8 cellular contexts compared by ENCODE assay signal in the genomic region with DNA sequence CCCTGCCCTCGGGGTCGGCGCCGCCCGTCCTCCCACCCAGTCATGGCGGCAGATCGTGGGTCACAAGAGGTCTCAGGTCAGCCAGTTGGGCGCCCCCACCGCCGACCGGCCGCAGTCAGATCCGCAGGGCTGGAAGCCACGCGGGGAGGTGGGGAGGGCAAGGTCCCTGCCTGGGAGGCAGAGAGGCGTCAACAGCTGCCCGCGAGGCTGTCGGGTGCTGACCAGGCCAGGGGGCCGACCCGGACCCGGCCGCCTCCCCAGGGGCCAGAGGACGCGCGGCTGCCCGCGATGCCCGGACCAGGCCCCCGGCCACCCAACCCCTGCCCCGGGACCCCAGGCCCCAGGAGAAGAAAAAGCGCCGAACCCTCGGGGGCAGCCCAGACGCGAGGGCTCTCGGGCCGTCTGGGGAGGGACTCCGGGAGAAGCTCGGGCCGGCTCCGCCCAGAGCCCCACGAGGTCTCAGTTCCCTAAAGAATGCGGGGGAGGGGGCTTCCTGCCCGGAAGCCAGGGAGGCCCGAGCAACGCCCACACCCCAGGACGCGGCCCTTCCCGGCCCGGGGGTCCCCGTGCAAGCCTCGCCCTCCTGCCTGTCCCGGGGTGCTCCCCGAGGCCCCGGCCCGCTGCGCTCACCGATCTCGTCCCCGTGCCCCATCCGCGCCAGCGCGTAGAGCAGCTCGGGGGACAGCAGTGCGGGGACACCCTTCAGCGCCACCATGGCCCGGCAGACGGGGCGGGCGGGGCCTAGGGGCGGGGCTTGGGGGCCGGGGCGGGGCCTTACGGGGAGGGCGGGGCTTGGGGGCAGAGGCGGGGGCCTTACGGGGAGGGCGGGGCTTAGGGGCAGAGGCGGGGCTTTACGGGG. TPM values are rescaled to one million over a fixed set of nuclear protein-coding genes. Genes with fewer than 3 reads are reported as not detected.
DNase-seq lines count a peak whose midpoint lies in the region; ATAC-seq, FAIRE-seq and TF ChIP-seq lines count a peak whose summit lies in the region.

A gene with protein sequence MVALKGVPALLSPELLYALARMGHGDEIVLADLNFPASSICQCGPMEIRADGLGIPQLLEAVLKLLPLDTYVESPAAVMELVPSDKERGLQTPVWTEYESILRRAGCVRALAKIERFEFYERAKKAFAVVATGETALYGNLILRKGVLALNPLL (minus strand): TSS at position 727 of the 859 bp plus-strand sequence. CDS start 12 bp downstream, at position 715.

- H3K79me2 ChIP-seq in PC-3 (ENCODE audit: low read length) = no peaks in the 10 kb centered on the region

- H3K4me3 ChIP-seq in PC-3 (ENCODE audit: low read length) (peak within 1 kb of the TSS; percentile 65), gastroesophageal sphincter (peak within 1 kb of the TSS; percentile 45 to 69), pancreas (peak within 1 kb of the TSS; percentile 39 to 63 (median 46))

- no peak for FAIRE-seq in pancreas (lab: Jason Lieb, UNC)

- H4K20me1 ChIP-seq in PC-3 (ENCODE audit: low read length) = no peaks in the 10 kb centered on the region

- H3K27me3 Mint-ChIP-seq in activated T-helper 2 cell treated with anti-CD3 and anti-CD28 coated beads, Interferon-gamma antibody, Interleukin-2, Interleukin-4, amounts not matched to agents 10 μg/mL and 5 μg/mL and 100 μg/mL, durations not matched to agents 14 hours and 24 hours and 36 hours (ENCODE audit: low read depth) = no peaks in the 10 kb centered on the region

- H3K27ac ChIP-seq in PC-3 (ENCODE audit: low read length) (no peak within 1 kb of the TSS), gastroesophageal sphincter (peak within 1 kb of the TSS in 3 of 4 donors; percentile 62 to 76 (median 66)), pancreas (peak within 1 kb of the TSS in 2 of 4 donors; percentile 32 to 46)

- TF ChIP-seq POLR2A in gastroesophageal sphincter (IDR thresholded peaks at IDR 0.05) = peak in 1 of 2 donors; percentile 27

- no peaks in the 10 kb centered on the region for H3K9me2 ChIP-seq in PC-3 (replicated peaks; ENCODE audit: low read length)

- H3K4me3 Mint-ChIP-seq in activated T-helper 2 cell treated with anti-CD3 and anti-CD28 coated beads, Interferon-gamma antibody, Interleukin-2, Interleukin-4, amounts not matched to agents 10 μg/mL and 5 μg/mL and 100 μg/mL, durations not matched to agents 14 hours and 24 hours and 36 hours (ENCODE audit: low read depth) = peak within 1 kb of the TSS; percentile 78

- H3K27me3 ChIP-seq in PC-3 (ENCODE audit: low read length) (no peaks in the 10 kb centered on the region), gastroesophageal sphincter (peaks cover 42% of the 10 kb centered on the region), pancreas (no peaks in the 10 kb centered on the region)

- CTCF ChIA-PET in PC-3 (lab: Charles Lee) = no interaction called here

- H3K9ac ChIP-seq in PC-3 (ENCODE audit: low read length) = peak within 1 kb of the TSS; percentile 69

- TF ChIP-seq CTCF in PC-3 (conservative IDR thresholded peaks at IDR 0.05; ENCODE audit: low read depth, low read length) (no peak), gastroesophageal sphincter (IDR thresholded peaks at IDR 0.05) (no peak), pancreas (IDR thresholded peaks at IDR 0.05) (no peak)

- no CpG with 5 or more reads among the region's 82 CpGs for WGBS in gastroesophageal sphincter (ENCODE audit: low coverage in 1 of 2), 2 donors
- WGBS in pancreas, 2 donors = 6 to 10% methylated on average over 72 to 82 of the region's 82 CpGs

- 0 out of 2 replicates have a peak, but pooled peaks cover 4% of the 10 kb centered on the region for H3K4me1 ChIP-seq in PC-3 (ENCODE audit: insufficient read depth, low read length)
- peaks cover 0 to 24% (median 11%) of the 10 kb centered on the region in 3 donors for H3K4me1 ChIP-seq in gastroesophageal sphincter
- H3K4me1 ChIP-seq in pancreas = peaks cover 10 to 20% (median 10%) of the 10 kb centered on the region in 3 donors

- BruUV-seq in PC-3 (replicated peaks; lab: Mats Ljungman, UMichigan) = no TSS peak

- POLR2A ChIA-PET in PC-3 (lab: Charles Lee; ENCODE audit: unreplicated experiment) = no interaction called here

- peak; percentile 65 for ATAC-seq in HG03025 (IDR thresholded peaks at IDR 0.05; ENCODE audit: low FRiP score, unreplicated experiment)
- ATAC-seq in PC-3 = peak; percentile 61
- ATAC-seq in gastroesophageal sphincter = peak; percentile 60
- peak; percentile 51 to 76 (median 70) for ATAC-seq in pancreas

- H3F3A ChIP-seq in PC-3 (ENCODE audit: low read length, unreplicated experiment) = no peaks in the 10 kb centered on the region

- H3K9me3 Mint-ChIP-seq in activated T-helper 2 cell treated with anti-CD3 and anti-CD28 coated beads, Interferon-gamma antibody, Interleukin-2, Interleukin-4, amounts not matched to agents 10 μg/mL and 5 μg/mL and 100 μg/mL, durations not matched to agents 14 hours and 24 hours and 36 hours = no peaks in the 10 kb centered on the region

- H3K36me3 Mint-ChIP-seq in activated T-helper 2 cell treated with anti-CD3 and anti-CD28 coated beads, Interferon-gamma antibody, Interleukin-2, Interleukin-4, amounts not matched to agents 10 μg/mL and 5 μg/mL and 100 μg/mL, durations not matched to agents 14 hours and 24 hours and 36 hours (ENCODE audit: low read depth) = peaks cover 11% of the 10 kb centered on the region

- H2AFZ ChIP-seq in PC-3 (ENCODE audit: low read length) = peak within 1 kb of the TSS; percentile 78

- H3K36me3 ChIP-seq in PC-3 (ENCODE audit: low read depth, low read length) (no peaks in the 10 kb centered on the region), gastroesophageal sphincter (peaks cover 0 to 23% of the 10 kb centered on the region in 2 donors), pancreas (peaks cover 0 to 3% (median 0%) of the 10 kb centered on the region in 3 donors)

- DNase-seq in NCI-H82 (lab: John Stamatoyannopoulos, UW) = peak; percentile 79
- no peak for DNase-seq in NCI-H82 treated with DMSO at 0.1 percent for 48 hours (lab: John Stamatoyannopoulos, UW; ENCODE audit: unreplicated experiment)
- peak; percentile 37 for DNase-seq in PC-3
- DNase-seq in activated T-helper 2 cell treated with anti-CD3 and anti-CD28 coated beads, Interferon-gamma antibody, Interleukin-2, Interleukin-4, amounts not matched to agents 10 μg/mL and 5 μg/mL and 100 μg/mL, durations not matched to agents 14 hours and 24 hours and 36 hours (ENCODE audit: low spot score) = peak; percentile 66
- DNase-seq in pancreas = peak in 4 of 6 donors; percentile 59 to 88 (median 66)
- DNase-seq in ureter (ENCODE audit: low spot score) = no peak

- peaks cover 6% of the 10 kb centered on the region for H3K4me1 Mint-ChIP-seq in activated T-helper 2 cell treated with anti-CD3 and anti-CD28 coated beads, Interferon-gamma antibody, Interleukin-2, Interleukin-4, amounts not matched to agents 10 μg/mL and 5 μg/mL and 100 μg/mL, durations not matched to agents 14 hours and 24 hours and 36 hours (ENCODE audit: low read depth)

- intact Hi-C loops in PC-3 (cut with micrococcal nuclease) (no loop called here), pancreas (cut with DNase I) (no loop called here)
- intact Hi-C loops in activated T-helper 2 cell treated with anti-CD3 and anti-CD28 coated beads, Interferon-gamma antibody, Interleukin-2, Interleukin-4, amounts not matched to agents 10 μg/mL and 5 μg/mL and 100 μg/mL, durations not matched to agents 14 hours and 24 hours and 36 hours (cut with micrococcal nuclease) = loop anchor here (1.0 to 5.0 kb wide), 4 partner anchors 16 to 50 kb away; partner anchors contain the start of genes ECHS1, MTG1, TUBGCP2 and ZNF511

- H3K27ac Mint-ChIP-seq in activated T-helper 2 cell treated with anti-CD3 and anti-CD28 coated beads, Interferon-gamma antibody, Interleukin-2, Interleukin-4, amounts not matched to agents 10 μg/mL and 5 μg/mL and 100 μg/mL, durations not matched to agents 14 hours and 24 hours and 36 hours = peak within 1 kb of the TSS; percentile 60

- H3K4me2 ChIP-seq in PC-3 (ENCODE audit: low read length) = peak within 1 kb of the TSS; percentile 93

- TF ChIP-seq EP300 in gastroesophageal sphincter (IDR thresholded peaks at IDR 0.05) = no peak

- H3K9me3 ChIP-seq in PC-3 (ENCODE audit: low read length) = no peaks in the 10 kb centered on the region
- no peaks in the 10 kb centered on the region for H3K9me3 ChIP-seq in gastroesophageal sphincter
- H3K9me3 ChIP-seq in pancreas = no peaks in the 10 kb centered on the region

RNA-seq across cellular contexts. Expression of the gene that starts here (rescaled TPM):
- total RNA-seq in PC-3 (2014; rRNA removed) (33.3 and 40.0 TPM in 2 replicates), gastroesophageal sphincter (10 to 100 TPM in 2 of 4 donors, 1 to 10 TPM in 2; 5.4 to 15.7 (median 10.8) TPM), pancreas (10 to 100 TPM in 2 of 6 donors, 1 to 10 TPM in 4; 6.3 to 19.2 (median 6.7) TPM), ureter (20.3 TPM)
- total RNA-seq in activated T-helper 2 cell treated with anti-CD3 and anti-CD28 coated beads, Interferon-gamma antibody, Interleukin-2, Interleukin-4, amounts not matched to agents 10 μg/mL and 5 μg/mL and 100 μg/mL, durations not matched to agents 14 hours and 24 hours and 36 hours = 44.0 and 45.7 TPM in 2 replicates
- 10 to 100 TPM; 18.0 to 18.6 TPM for polyA plus RNA-seq in pancreas

Comparison
In these comparisons a context has a peak if more than half of its experiments do, and no peak if none do; other contexts are left out.
1. DNase-seq: peak in NCI-H82 (single experiment), PC-3 (single experiment), activated T-helper 2 cell treated with anti-CD3 and anti-CD28 coated beads, Interferon-gamma antibody, Interleukin-2, Interleukin-4, amounts not matched to agents 10 μg/mL and 5 μg/mL and 100 μg/mL, durations not matched to agents 14 hours and 24 hours and 36 hours (single experiment) and pancreas (4 of 6); none in NCI-H82 treated with DMSO at 0.1 percent for 48 hours (single experiment) and ureter (single experiment).
2. Peak in every context shown above with its lines, with median percentiles within 50 percentile points of each other: ATAC-seq and H3K4me3 ChIP-seq.